ENCODE assay signal across 1 cellular context in the genomic region with DNA sequence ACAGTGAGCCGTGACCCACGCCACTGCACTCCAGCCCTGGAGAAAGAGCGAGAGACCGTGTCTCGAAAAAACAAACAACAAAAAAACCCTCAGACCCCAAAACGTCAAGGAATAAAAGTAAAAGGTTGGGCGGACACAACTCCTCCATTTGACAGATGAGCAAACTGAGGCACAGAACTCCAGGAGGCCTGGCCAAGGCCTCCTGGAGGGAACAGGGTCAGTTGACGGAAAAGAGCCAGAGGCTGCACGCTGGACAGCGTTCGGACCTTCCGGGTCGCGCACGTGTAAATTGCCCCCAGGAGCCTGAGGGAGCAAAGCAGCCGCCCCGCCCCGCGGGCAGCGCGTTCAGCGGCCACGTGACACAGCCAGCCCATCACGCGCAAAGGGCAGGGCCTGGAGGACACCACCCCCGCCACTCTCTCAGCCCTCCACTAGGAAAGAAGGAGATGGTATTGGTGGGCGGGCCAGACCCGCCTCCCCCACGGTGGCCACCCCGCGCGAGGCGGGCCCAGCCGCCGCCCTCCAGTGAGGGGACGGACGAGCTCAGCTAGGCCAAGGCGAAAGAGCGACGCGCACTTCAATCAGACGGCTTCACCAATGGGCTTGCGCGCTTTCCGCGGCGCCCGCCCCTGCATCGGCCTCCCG.
A peak's percentile ranks its signal among the peaks of the same experiment; 100 is the strongest.
TF ChIP-seq lines count a peak whose summit lies in the region.

No MANE protein-coding gene starts in this region.

TF ChIP-seq in HEK293, 187 proteins besides CTCF, POLR2A, EP300 and RAD21 (continued from another document and continues in another):
- TF ChIP-seq, protein P1, sequence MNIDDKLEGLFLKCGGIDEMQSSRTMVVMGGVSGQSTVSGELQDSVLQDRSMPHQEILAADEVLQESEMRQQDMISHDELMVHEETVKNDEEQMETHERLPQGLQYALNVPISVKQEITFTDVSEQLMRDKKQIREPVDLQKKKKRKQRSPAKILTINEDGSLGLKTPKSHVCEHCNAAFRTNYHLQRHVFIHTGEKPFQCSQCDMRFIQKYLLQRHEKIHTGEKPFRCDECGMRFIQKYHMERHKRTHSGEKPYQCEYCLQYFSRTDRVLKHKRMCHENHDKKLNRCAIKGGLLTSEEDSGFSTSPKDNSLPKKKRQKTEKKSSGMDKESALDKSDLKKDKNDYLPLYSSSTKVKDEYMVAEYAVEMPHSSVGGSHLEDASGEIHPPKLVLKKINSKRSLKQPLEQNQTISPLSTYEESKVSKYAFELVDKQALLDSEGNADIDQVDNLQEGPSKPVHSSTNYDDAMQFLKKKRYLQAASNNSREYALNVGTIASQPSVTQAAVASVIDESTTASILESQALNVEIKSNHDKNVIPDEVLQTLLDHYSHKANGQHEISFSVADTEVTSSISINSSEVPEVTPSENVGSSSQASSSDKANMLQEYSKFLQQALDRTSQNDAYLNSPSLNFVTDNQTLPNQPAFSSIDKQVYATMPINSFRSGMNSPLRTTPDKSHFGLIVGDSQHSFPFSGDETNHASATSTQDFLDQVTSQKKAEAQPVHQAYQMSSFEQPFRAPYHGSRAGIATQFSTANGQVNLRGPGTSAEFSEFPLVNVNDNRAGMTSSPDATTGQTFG (tag by site-specific recombination; IDR thresholded peaks at IDR 0.05; ENCODE audit: borderline replicate concordance), result no peak
- TF ChIP-seq ZNF843 (tag by site-specific recombination; IDR thresholded peaks at IDR 0.05) (no peak), ZNF555 (tag by site-specific recombination; conservative IDR thresholded peaks at IDR 0.05) (no peak), KLF7 (tag by site-specific recombination; IDR thresholded peaks at IDR 0.05; ENCODE audit: borderline replicate concordance) (no peak), ZEB2 (tag by site-specific recombination; IDR thresholded peaks at IDR 0.05) (no peak), ZNF404 (tag by site-specific recombination; IDR thresholded peaks at IDR 0.05) (no peak), ZNF626 (tag by site-specific recombination; IDR thresholded peaks at IDR 0.05) (no peak), ZNF157 (tag by site-specific recombination; IDR thresholded peaks at IDR 0.05) (no peak), GFI1B (tag by site-specific recombination; IDR thresholded peaks at IDR 0.05) (no peak), ZNF837 (tag by site-specific recombination; IDR thresholded peaks at IDR 0.05) (no peak), ZNF132 (tag by site-specific recombination; IDR thresholded peaks at IDR 0.05; ENCODE audit: borderline replicate concordance) (no peak), ZNF658 (tag by site-specific recombination; IDR thresholded peaks at IDR 0.05) (no peak), ZNF571 (tag by site-specific recombination; IDR thresholded peaks at IDR 0.05) (no peak), ZNF211 (tag by site-specific recombination; IDR thresholded peaks at IDR 0.05; ENCODE audit: low read depth) (no peak), GLI4 (tag by site-specific recombination; IDR thresholded peaks at IDR 0.05) (no peak), FEZF1 (tag by site-specific recombination; IDR thresholded peaks at IDR 0.05) (no peak), ZNF394 (tag by site-specific recombination; IDR thresholded peaks at IDR 0.05; ENCODE audit: borderline replicate concordance) (no peak), ZFP37 (tag by site-specific recombination; IDR thresholded peaks at IDR 0.05) (no peak), ZNF596 (tag by site-specific recombination; IDR thresholded peaks at IDR 0.05) (no peak), WT1 (tag by site-specific recombination; IDR thresholded peaks at IDR 0.05) (no peak), ZNF677 (tag by site-specific recombination; IDR thresholded peaks at IDR 0.05) (no peak), ZNF239 (tag by site-specific recombination; IDR thresholded peaks at IDR 0.05) (no peak), SP2 (tag by site-specific recombination; IDR thresholded peaks at IDR 0.05) (peak; percentile 95), ZNF350 (tag by site-specific recombination; IDR thresholded peaks at IDR 0.05) (no peak), ZNF302 (tag by site-specific recombination; IDR thresholded peaks at IDR 0.05; ENCODE audit: low read depth) (no peak), SALL2 (tag by site-specific recombination; IDR thresholded peaks at IDR 0.05; ENCODE audit: borderline replicate concordance) (no peak), YY1 (tag by site-specific recombination; IDR thresholded peaks at IDR 0.05) (no peak), KLF10 (tag by site-specific recombination; IDR thresholded peaks at IDR 0.05) (peak; percentile 66; the same call in 1 of the 2 replicates), ZSCAN30 (tag by site-specific recombination; IDR thresholded peaks at IDR 0.05) (peak; percentile 57; the same call in 1 of the 2 replicates), ZNF529 (tag by site-specific recombination; IDR thresholded peaks at IDR 0.05; ENCODE audit: insufficient replicate concordance) (no peak)
- TF ChIP-seq, protein P2, sequence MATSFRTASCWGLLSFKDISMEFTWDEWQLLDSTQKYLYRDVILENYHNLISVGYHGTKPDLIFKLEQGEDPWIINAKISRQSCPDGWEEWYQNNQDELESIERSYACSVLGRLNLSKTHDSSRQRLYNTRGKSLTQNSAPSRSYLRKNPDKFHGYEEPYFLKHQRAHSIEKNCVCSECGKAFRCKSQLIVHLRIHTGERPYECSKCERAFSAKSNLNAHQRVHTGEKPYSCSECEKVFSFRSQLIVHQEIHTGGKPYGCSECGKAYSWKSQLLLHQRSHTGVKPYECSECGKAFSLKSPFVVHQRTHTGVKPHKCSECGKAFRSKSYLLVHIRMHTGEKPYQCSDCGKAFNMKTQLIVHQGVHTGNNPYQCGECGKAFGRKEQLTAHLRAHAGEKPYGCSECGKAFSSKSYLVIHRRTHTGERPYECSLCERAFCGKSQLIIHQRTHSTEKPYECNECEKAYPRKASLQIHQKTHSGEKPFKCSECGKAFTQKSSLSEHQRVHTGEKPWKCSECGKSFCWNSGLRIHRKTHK (tag by site-specific recombination; IDR thresholded peaks at IDR 0.05), result no peak
- TF ChIP-seq, protein P3, sequence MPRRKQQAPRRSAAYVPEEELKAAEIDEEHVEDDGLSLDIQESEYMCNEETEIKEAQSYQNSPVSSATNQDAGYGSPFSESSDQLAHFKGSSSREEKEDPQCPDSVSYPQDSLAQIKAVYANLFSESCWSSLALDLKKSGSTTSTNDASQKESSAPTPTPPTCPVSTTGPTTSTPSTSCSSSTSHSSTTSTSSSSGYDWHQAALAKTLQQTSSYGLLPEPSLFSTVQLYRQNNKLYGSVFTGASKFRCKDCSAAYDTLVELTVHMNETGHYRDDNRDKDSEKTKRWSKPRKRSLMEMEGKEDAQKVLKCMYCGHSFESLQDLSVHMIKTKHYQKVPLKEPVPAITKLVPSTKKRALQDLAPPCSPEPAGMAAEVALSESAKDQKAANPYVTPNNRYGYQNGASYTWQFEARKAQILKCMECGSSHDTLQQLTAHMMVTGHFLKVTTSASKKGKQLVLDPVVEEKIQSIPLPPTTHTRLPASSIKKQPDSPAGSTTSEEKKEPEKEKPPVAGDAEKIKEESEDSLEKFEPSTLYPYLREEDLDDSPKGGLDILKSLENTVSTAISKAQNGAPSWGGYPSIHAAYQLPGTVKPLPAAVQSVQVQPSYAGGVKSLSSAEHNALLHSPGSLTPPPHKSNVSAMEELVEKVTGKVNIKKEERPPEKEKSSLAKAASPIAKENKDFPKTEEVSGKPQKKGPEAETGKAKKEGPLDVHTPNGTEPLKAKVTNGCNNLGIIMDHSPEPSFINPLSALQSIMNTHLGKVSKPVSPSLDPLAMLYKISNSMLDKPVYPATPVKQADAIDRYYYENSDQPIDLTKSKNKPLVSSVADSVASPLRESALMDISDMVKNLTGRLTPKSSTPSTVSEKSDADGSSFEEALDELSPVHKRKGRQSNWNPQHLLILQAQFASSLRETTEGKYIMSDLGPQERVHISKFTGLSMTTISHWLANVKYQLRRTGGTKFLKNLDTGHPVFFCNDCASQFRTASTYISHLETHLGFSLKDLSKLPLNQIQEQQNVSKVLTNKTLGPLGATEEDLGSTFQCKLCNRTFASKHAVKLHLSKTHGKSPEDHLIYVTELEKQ (tag by site-specific recombination; IDR thresholded peaks at IDR 0.05; ENCODE audit: borderline replicate concordance), result no peak
- TF ChIP-seq, protein P4, sequence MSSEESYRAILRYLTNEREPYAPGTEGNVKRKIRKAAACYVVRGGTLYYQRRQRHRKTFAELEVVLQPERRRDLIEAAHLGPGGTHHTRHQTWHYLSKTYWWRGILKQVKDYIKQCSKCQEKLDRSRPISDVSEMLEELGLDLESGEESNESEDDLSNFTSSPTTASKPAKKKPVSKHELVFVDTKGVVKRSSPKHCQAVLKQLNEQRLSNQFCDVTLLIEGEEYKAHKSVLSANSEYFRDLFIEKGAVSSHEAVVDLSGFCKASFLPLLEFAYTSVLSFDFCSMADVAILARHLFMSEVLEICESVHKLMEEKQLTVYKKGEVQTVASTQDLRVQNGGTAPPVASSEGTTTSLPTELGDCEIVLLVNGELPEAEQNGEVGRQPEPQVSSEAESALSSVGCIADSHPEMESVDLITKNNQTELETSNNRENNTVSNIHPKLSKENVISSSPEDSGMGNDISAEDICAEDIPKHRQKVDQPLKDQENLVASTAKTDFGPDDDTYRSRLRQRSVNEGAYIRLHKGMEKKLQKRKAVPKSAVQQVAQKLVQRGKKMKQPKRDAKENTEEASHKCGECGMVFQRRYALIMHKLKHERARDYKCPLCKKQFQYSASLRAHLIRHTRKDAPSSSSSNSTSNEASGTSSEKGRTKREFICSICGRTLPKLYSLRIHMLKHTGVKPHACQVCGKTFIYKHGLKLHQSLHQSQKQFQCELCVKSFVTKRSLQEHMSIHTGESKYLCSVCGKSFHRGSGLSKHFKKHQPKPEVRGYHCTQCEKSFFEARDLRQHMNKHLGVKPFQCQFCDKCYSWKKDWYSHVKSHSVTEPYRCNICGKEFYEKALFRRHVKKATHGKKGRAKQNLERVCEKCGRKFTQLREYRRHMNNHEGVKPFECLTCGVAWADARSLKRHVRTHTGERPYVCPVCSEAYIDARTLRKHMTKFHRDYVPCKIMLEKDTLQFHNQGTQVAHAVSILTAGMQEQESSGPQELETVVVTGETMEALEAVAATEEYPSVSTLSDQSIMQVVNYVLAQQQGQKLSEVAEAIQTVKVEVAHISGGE (tag by site-specific recombination; conservative IDR thresholded peaks at IDR 0.05; ENCODE audit: low read depth), result peak; percentile 49; the same call in 1 of the 2 replicates
- TF ChIP-seq, protein P5, sequence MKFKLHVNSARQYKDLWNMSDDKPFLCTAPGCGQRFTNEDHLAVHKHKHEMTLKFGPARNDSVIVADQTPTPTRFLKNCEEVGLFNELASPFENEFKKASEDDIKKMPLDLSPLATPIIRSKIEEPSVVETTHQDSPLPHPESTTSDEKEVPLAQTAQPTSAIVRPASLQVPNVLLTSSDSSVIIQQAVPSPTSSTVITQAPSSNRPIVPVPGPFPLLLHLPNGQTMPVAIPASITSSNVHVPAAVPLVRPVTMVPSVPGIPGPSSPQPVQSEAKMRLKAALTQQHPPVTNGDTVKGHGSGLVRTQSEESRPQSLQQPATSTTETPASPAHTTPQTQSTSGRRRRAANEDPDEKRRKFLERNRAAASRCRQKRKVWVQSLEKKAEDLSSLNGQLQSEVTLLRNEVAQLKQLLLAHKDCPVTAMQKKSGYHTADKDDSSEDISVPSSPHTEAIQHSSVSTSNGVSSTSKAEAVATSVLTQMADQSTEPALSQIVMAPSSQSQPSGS (tag by site-specific recombination; IDR thresholded peaks at IDR 0.05; ENCODE audit: low read depth), result no peak
- TF ChIP-seq, protein P6, sequence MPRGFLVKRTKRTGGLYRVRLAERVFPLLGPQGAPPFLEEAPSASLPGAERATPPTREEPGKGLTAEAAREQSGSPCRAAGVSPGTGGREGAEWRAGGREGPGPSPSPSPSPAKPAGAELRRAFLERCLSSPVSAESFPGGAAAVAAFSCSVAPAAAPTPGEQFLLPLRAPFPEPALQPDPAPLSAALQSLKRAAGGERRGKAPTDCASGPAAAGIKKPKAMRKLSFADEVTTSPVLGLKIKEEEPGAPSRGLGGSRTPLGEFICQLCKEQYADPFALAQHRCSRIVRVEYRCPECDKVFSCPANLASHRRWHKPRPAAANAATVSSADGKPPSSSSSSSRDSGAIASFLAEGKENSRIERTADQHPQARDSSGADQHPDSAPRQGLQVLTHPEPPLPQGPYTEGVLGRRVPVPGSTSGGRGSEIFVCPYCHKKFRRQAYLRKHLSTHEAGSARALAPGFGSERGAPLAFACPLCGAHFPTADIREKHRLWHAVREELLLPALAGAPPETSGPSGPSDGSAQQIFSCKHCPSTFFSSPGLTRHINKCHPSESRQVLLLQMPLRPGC (tag by site-specific recombination; IDR thresholded peaks at IDR 0.05), result no peak
- TF ChIP-seq, protein P7, sequence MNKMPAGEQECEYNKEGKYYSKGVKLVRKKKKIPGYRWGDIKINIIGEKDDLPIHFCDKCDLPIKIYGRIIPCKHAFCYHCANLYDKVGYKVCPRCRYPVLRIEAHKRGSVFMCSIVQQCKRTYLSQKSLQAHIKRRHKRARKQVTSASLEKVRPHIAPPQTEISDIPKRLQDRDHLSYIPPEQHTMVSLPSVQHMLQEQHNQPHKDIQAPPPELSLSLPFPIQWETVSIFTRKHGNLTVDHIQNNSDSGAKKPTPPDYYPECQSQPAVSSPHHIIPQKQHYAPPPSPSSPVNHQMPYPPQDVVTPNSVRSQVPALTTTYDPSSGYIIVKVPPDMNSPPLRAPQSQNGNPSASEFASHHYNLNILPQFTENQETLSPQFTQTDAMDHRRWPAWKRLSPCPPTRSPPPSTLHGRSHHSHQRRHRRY (tag by site-specific recombination; IDR thresholded peaks at IDR 0.05), result no peak
- TF ChIP-seq, protein P8, sequence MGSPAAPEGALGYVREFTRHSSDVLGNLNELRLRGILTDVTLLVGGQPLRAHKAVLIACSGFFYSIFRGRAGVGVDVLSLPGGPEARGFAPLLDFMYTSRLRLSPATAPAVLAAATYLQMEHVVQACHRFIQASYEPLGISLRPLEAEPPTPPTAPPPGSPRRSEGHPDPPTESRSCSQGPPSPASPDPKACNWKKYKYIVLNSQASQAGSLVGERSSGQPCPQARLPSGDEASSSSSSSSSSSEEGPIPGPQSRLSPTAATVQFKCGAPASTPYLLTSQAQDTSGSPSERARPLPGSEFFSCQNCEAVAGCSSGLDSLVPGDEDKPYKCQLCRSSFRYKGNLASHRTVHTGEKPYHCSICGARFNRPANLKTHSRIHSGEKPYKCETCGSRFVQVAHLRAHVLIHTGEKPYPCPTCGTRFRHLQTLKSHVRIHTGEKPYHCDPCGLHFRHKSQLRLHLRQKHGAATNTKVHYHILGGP (tag by site-specific recombination; IDR thresholded peaks at IDR 0.05), result no peak
- TF ChIP-seq, protein P9, sequence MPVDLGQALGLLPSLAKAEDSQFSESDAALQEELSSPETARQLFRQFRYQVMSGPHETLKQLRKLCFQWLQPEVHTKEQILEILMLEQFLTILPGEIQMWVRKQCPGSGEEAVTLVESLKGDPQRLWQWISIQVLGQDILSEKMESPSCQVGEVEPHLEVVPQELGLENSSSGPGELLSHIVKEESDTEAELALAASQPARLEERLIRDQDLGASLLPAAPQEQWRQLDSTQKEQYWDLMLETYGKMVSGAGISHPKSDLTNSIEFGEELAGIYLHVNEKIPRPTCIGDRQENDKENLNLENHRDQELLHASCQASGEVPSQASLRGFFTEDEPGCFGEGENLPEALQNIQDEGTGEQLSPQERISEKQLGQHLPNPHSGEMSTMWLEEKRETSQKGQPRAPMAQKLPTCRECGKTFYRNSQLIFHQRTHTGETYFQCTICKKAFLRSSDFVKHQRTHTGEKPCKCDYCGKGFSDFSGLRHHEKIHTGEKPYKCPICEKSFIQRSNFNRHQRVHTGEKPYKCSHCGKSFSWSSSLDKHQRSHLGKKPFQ (tag by site-specific recombination; IDR thresholded peaks at IDR 0.05), result no peak
